In the genomic region with DNA sequence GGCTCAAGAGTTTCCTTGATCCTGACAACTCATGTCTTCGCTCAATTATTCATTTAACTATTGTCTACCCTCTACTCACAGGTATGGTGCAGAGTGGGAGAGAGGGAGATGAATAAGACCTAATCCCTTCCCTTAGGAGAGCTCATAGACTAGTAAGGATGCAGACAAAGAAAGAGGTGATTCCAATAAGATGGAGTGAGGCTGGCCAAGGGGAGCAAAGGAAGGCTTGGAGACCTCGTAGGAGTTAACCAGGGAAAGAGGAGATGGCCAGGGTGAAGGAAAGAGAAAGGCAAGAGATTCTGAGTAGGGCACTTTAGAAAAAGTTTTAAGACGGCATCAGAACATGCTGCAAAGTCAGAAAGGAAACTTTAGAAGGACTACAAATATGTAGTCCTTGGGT, we compare ENCODE assay signal across 35 cellular contexts.
"Had no signal": no experiment of that assay in that cellular context is flagged by ENCODE, and none has a peak within 500 bp of the region (broad histone marks: within the 10 kb centered on the region; RNA-seq: fewer than 3 reads in every experiment).

No MANE protein-coding gene starts in this region.

- H3K9me3 ChIP-seq: MG63 had no signal

- H3K9ac ChIP-seq: KMS-11 had no signal

- H3K4me3 ChIP-seq: MG63 had no signal

- H3K36me3 ChIP-seq: MG63 had no signal

- H3K27me3 ChIP-seq: MG63 had no signal

- DNase-seq: Karpas-422, Kasumi-1, MG63, MM.1S, MV-4-11, NCI-H1048, NCI-H1092, NCI-H1092 treated with DMSO at 0.1 percent for 48 hours, NCI-H1105, NCI-H1105 treated with DMSO at 0.1 percent for 48 hours, NCI-H1417, NCI-H1417 treated with DMSO at 0.1 percent for 48 hours, NCI-H1436, NCI-H1436 treated with DMSO at 0.1 percent for 48 hours, NCI-H146, NCI-H1694, NCI-H1694 treated with DMSO at 0.1 percent for 48 hours, NCI-H187, NCI-H187 treated with DMSO at 0.1 percent for 48 hours, NCI-H1930, NCI-H2029, NCI-H2029 treated with DMSO at 0.1 percent for 48 hours, NCI-H2081, NCI-H2081 treated with DMSO at 0.1 percent for 48 hours, NCI-H2107, NCI-H2171, NCI-H2171 treated with DMSO at 0.1 percent for 48 hours, NCI-H2227 treated with DMSO at 0.1 percent for 48 hours, NCI-H226, NCI-H345, NCI-H446, NCI-H446 treated with DMSO at 0.1 percent for 48 hours, NCI-H510A, NCI-H510A treated with DMSO at 0.1 percent for 48 hours had no signal

- H3K4me2 ChIP-seq: KMS-11 had no signal

- H3K27ac ChIP-seq: KMS-11 had no signal
